In the genomic region with DNA sequence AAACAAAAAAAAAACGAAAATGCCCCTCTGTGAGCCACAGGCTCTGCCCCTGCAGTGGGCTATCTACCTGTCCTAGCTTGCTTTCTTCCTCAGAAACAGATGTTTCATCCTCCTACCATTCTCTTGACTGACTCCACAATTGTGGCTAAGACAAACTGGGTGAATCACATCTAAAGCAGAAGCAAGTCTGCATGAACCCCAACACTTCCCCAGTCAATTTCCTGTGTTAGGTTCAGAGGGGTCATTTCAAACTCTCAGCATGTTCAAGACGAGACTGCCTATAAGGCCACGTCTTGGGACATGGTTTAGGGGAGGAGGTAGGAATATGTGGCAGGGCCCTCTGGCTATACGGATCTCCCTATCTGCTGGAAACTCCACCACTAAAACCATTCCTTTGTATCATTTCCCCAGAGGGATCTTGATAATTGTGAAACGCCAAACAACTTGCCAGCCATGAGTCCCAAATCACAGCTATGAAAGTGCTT, we compare ENCODE assay signal across 8 cellular contexts. TPM values are rescaled to one million over a fixed set of nuclear protein-coding genes. Genes with fewer than 3 reads are reported as not detected.
DNase-seq lines count a peak whose midpoint lies in the region; ATAC-seq, FAIRE-seq and TF ChIP-seq lines count a peak whose summit lies in the region.

No MANE protein-coding gene starts in this region.

- POLR2A ChIA-PET in A673 (lab: Charles Lee; ENCODE audit: low non-redundant PET) = no interaction called here

- intact Hi-C loops in A673 (cut with micrococcal nuclease; ENCODE audit: unreplicated experiment) (no loop called here), esophagus muscularis mucosa (cut with DNase I) (no loop called here), breast epithelium (cut with DNase I; ENCODE audit: low total_unique reads) (no loop called here)

- DNase-seq in A673 (ENCODE audit: low spot score) (peak; percentile 43), RPMI7951 (ENCODE audit: low read depth) (peak; percentile 57), esophagus muscularis mucosa (ENCODE audit: extremely low spot score) (no peak), breast epithelium (ENCODE audit: low spot score in 2 of 2) (no peak), frontal cortex (ENCODE audit: low spot score in 2 of 2) (no peak), SJCRH30 (no peak)

- H3K27me3 ChIP-seq in A673 (replicated peaks; ENCODE audit: insufficient read depth, low read depth, low read length, poor library complexity) = no peaks in the 10 kb centered on the region
- no peaks in the 10 kb centered on the region for H3K27me3 ChIP-seq in esophagus muscularis mucosa
- H3K27me3 ChIP-seq in breast epithelium = no peaks in the 10 kb centered on the region
- no peaks in the 10 kb centered on the region for H3K27me3 ChIP-seq in SJCRH30

- WGBS in esophagus muscularis mucosa = 70% methylated on average over 5 of the region's 5 CpGs

- TF ChIP-seq EP300 in esophagus muscularis mucosa (IDR thresholded peaks at IDR 0.05) = no peak

- FAIRE-seq in frontal cortex (lab: Jason Lieb, UNC) = no peak

- no peaks in the 10 kb centered on the region for H3K9me3 Mint-ChIP-seq in stimulated activated memory B cell treated with anti-CD40 and anti-IgM and Interleukin-4, amounts not matched to agents 10 μg/mL and 1 μg/mL and 100 μg/mL, for 72 hours

- no peak overlapping the region for H3K4me3 ChIP-seq in A673 (ENCODE audit: low read depth, low read length, poor library complexity, severe bottlenecking)
- no peak overlapping the region for H3K4me3 ChIP-seq in esophagus muscularis mucosa
- H3K4me3 ChIP-seq in breast epithelium = no peak overlapping the region
- no peak overlapping the region for H3K4me3 ChIP-seq in SJCRH30

- H3K27ac ChIP-seq in A673 (ENCODE audit: low read depth, low read length, poor library complexity, severe bottlenecking) (no peak overlapping the region), esophagus muscularis mucosa (replicated peaks in 1 of 4) (peak overlapping the region in 3 of 4 donors; percentile 20 to 63 (median 55)), breast epithelium (peak overlapping the region in 1 of 2 donors; percentile 67), SJCRH30 (no peak overlapping the region)

- CTCF ChIA-PET in A673 (lab: Charles Lee) = no interaction called here

- TF ChIP-seq CTCF in A673 (conservative IDR thresholded peaks at IDR 0.05; ENCODE audit: low read depth, low read length) (no peak), esophagus muscularis mucosa (IDR thresholded peaks at IDR 0.05) (no peak), breast epithelium (IDR thresholded peaks at IDR 0.05) (no peak)

- H3K4me1 ChIP-seq in A673 (ENCODE audit: insufficient read depth, low read length, poor library complexity, severe bottlenecking) (peaks cover 25% of the 10 kb centered on the region), esophagus muscularis mucosa (peaks cover 11 to 34% (median 29%) of the 10 kb centered on the region in 4 donors), breast epithelium (no peaks in the 10 kb centered on the region), SJCRH30 (peaks cover 9% of the 10 kb centered on the region)

- H3K27me3 Mint-ChIP-seq in stimulated activated memory B cell treated with anti-CD40 and anti-IgM and Interleukin-4, amounts not matched to agents 10 μg/mL and 1 μg/mL and 100 μg/mL, for 72 hours = no peaks in the 10 kb centered on the region

- no peaks in the 10 kb centered on the region for H3K36me3 ChIP-seq in A673 (ENCODE audit: insufficient read depth, low read length, poor library complexity, severe bottlenecking)
- peaks cover 0 to 5% (median 0%) of the 10 kb centered on the region in 4 donors for H3K36me3 ChIP-seq in esophagus muscularis mucosa
- H3K36me3 ChIP-seq in breast epithelium = no peaks in the 10 kb centered on the region
- no peaks in the 10 kb centered on the region for H3K36me3 ChIP-seq in SJCRH30

- H3K9me3 ChIP-seq in A673 (ENCODE audit: low read depth, low read length, poor library complexity, severe bottlenecking) (no peaks in the 10 kb centered on the region), esophagus muscularis mucosa (no peaks in the 10 kb centered on the region), breast epithelium (no peaks in the 10 kb centered on the region), SJCRH30 (replicated peaks) (no peaks in the 10 kb centered on the region)

- peak overlapping the region; percentile 88 for H3K27ac Mint-ChIP-seq in stimulated activated memory B cell treated with anti-CD40 and anti-IgM and Interleukin-4, amounts not matched to agents 10 μg/mL and 1 μg/mL and 100 μg/mL, for 72 hours

- peak; percentile 76 for ATAC-seq in GM19351 (IDR thresholded peaks at IDR 0.05; ENCODE audit: unreplicated experiment)
- ATAC-seq in stimulated activated memory B cell treated with anti-CD40 and anti-IgM and Interleukin-4, amounts not matched to agents 10 μg/mL and 1 μg/mL and 100 μg/mL, for 72 hours = peak; percentile 80

- no TSS peak for BruUV-seq in A673 (replicated peaks; lab: Mats Ljungman, UMichigan)

- H3K4me1 Mint-ChIP-seq in stimulated activated memory B cell treated with anti-CD40 and anti-IgM and Interleukin-4, amounts not matched to agents 10 μg/mL and 1 μg/mL and 100 μg/mL, for 72 hours = peaks cover 33% of the 10 kb centered on the region

- no peaks in the 10 kb centered on the region for H3K36me3 Mint-ChIP-seq in stimulated activated memory B cell treated with anti-CD40 and anti-IgM and Interleukin-4, amounts not matched to agents 10 μg/mL and 1 μg/mL and 100 μg/mL, for 72 hours

- no peak for TF ChIP-seq POLR2A in esophagus muscularis mucosa (IDR thresholded peaks at IDR 0.05; ENCODE audit: low read depth)
- no peak for TF ChIP-seq POLR2A in breast epithelium (IDR thresholded peaks at IDR 0.05)

- peak overlapping the region; percentile 11 for H3K4me3 Mint-ChIP-seq in stimulated activated memory B cell treated with anti-CD40 and anti-IgM and Interleukin-4, amounts not matched to agents 10 μg/mL and 1 μg/mL and 100 μg/mL, for 72 hours

RNA-seq across cellular contexts. Expression of gene ANKDD1A, which starts 28.6 kb away (rescaled TPM):
- total RNA-seq in A673 (2021) (2.3 and 3.5 TPM in 2 replicates), esophagus muscularis mucosa (10 to 100 TPM in 3 of 4 donors, 1 to 10 TPM in 1; 10.0 to 14.7 (median 11.0) TPM), breast epithelium (1 to 10 TPM; 3.2 to 7.8 (median 7.2) TPM), frontal cortex (13.9 TPM)
- total RNA-seq in RPMI7951 (2014; rRNA removed; shearing (Covaris generic)) = 8.1 and 8.5 TPM in 2 replicates
- total RNA-seq in SJCRH30 (2014; rRNA removed; shearing (Covaris generic)) = 5.0 and 5.6 TPM in 2 replicates

RNA-seq across cellular contexts. Expression of gene PLEKHO2, which starts 41.4 kb away (rescaled TPM):
- total RNA-seq in A673 (2021) (7.7 and 8.9 TPM in 2 replicates), esophagus muscularis mucosa (100 to 1,000 TPM in 1 of 4 donors, 10 to 100 TPM in 3; 41.5 to 103 (median 51.2) TPM), breast epithelium (10 to 100 TPM; 21.1 to 33.3 (median 26.5) TPM), frontal cortex (4.5 TPM)
- total RNA-seq in RPMI7951 (2014; rRNA removed; shearing (Covaris generic)) = 18.5 and 22.3 TPM in 2 replicates
- total RNA-seq in SJCRH30 (2014; rRNA removed; shearing (Covaris generic)) = 26.7 and 28.5 TPM in 2 replicates

RNA-seq across cellular contexts. Expression of gene PIF1, which starts 57.7 kb away (rescaled TPM):
- total RNA-seq in A673 (2021) = 60.4 and 65.7 TPM in 2 replicates
- total RNA-seq in RPMI7951 (2014; rRNA removed; shearing (Covaris generic)) = 13.8 and 19.5 TPM in 2 replicates
- 1 to 10 TPM in 3 of 4 donors, under 1 TPM in 1; 0.78 to 4.4 (median 2.0) TPM for total RNA-seq in esophagus muscularis mucosa
- 1 to 10 TPM in 1 of 3 donors, under 1 TPM in 2; 0.44 to 1.3 (median 0.66) TPM for total RNA-seq in breast epithelium
- total RNA-seq in frontal cortex = 0.82 TPM
- total RNA-seq in SJCRH30 (2014; rRNA removed; shearing (Covaris generic)) = 21.6 and 22.3 TPM in 2 replicates

Comparison
In these comparisons a context has a peak if more than half of its experiments do, and no peak if none do; other contexts are left out.
1. DNase-seq: peak in A673 (single experiment) and RPMI7951 (single experiment); none in esophagus muscularis mucosa (single experiment), breast epithelium (0 of 2), frontal cortex (0 of 2) and SJCRH30 (0 of 2).
2. H3K27ac ChIP-seq: peak in esophagus muscularis mucosa (3 of 4); none in A673 (single experiment) and SJCRH30 (single experiment).